In the genomic region with DNA sequence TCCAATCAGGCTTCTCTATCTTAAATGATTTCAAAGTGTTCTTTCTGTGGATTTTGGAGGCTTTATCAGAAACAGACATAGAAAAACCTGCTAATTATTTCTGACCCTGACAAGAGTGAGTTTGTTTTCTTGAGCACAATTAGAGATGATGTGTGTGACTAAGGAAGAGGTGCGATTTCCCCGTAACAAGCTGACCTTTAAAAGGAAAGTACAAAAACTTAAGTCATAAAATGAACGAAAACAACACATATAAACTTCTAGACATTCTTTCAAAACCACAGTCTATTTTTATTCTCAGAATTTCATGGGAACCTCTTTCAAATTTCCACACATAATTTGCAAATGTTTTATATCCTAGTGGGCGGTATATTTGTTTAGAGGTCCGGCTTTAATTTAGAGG, we compare ENCODE assay signal across 24 cellular contexts.
DNase-seq lines count a peak whose midpoint lies in the region; TF ChIP-seq lines count a peak whose summit lies in the region.
"Had no signal": no experiment of that assay in that cellular context is flagged by ENCODE, and none has a peak within 500 bp of the region (broad histone marks: within the 10 kb centered on the region; RNA-seq: fewer than 3 reads in every experiment).

No MANE protein-coding gene starts in this region.

- no peak overlapping the region for H2BK20ac ChIP-seq in H9 (ENCODE audit: low read depth, low read length, poor library complexity, severe bottlenecking)

- no peaks in the 10 kb centered on the region for H3K9me3 ChIP-seq in smooth muscle cell (replicated peaks; ENCODE audit: low read depth)
- no peaks in the 10 kb centered on the region for H3K9me3 ChIP-seq in H9 (ENCODE audit: control insufficient read depth, low read depth, low read length)
- H3K9me3 ChIP-seq: BLaER1, body of pancreas had no signal

- H2BK5ac ChIP-seq in H9 (ENCODE audit: insufficient read length, low read length) = no peak overlapping the region

- H4K8ac ChIP-seq in H9 (replicated peaks; ENCODE audit: insufficient read length, low read depth, low read length) = no peak overlapping the region

- no peaks in the 10 kb centered on the region for H3K79me1 ChIP-seq in H9 (ENCODE audit: insufficient read depth, low read depth, low read length, poor library complexity, severe bottlenecking)

- H3K27me3 ChIP-seq in smooth muscle cell (ENCODE audit: low read depth) = no peaks in the 10 kb centered on the region
- no peaks in the 10 kb centered on the region for H3K27me3 ChIP-seq in H9 (ENCODE audit: insufficient read depth, low read length)
- H3K27me3 ChIP-seq: BLaER1, body of pancreas had no signal

- H2AK5ac ChIP-seq in H9 (ENCODE audit: insufficient read length, low read length) = no peak overlapping the region

- no peak overlapping the region for H3K27ac Mint-ChIP-seq in H9
- no peak overlapping the region for H3K27ac Mint-ChIP-seq in nephron progenitor cell
- H3K27ac Mint-ChIP-seq: activated CD8-positive, alpha-beta memory T cell treated with anti-CD3 and anti-CD28 coated beads, Interleukin-2, amount 10 ng/mL, durations not matched to agents 7 days and 5 days; activated naive CD8-positive, alpha-beta T cell treated with anti-CD3 and anti-CD28 coated beads, Interleukin-2, amount 10 ng/mL, durations not matched to agents 7 days and 5 days; memory B cell; stimulated activated effector memory CD8-positive, alpha-beta T cell treated with anti-CD3 and anti-CD28 coated beads, Interleukin-12 subunit alpha, Interleukin-12 subunit beta, amount 100 ng/mL, for 72 hours had no signal

- no peak overlapping the region for H3K18ac ChIP-seq in H9 (ENCODE audit: insufficient read length, low read depth, low read length)

- no peak overlapping the region for H4K5ac ChIP-seq in H9 (ENCODE audit: insufficient read length, low read depth, low read length)

- H3K27me3 Mint-ChIP-seq in H9 (ENCODE audit: low read depth) (no peaks in the 10 kb centered on the region), nephron progenitor cell (ENCODE audit: low read depth, poor library complexity) (no peaks in the 10 kb centered on the region)
- H3K27me3 Mint-ChIP-seq: activated CD8-positive, alpha-beta memory T cell treated with anti-CD3 and anti-CD28 coated beads, Interleukin-2, amount 10 ng/mL, durations not matched to agents 7 days and 5 days; activated naive CD8-positive, alpha-beta T cell treated with anti-CD3 and anti-CD28 coated beads, Interleukin-2, amount 10 ng/mL, durations not matched to agents 7 days and 5 days had no signal

- H2AFZ ChIP-seq in smooth muscle cell (ENCODE audit: low read depth) (peak overlapping the region; percentile 59), H9 (ENCODE audit: low read length) (no peak overlapping the region)

- H3K23me2 ChIP-seq in H9 (ENCODE audit: insufficient read length, low read depth, low read length, poor library complexity, severe bottlenecking) = no peaks in the 10 kb centered on the region

- no peak overlapping the region for H3K56ac ChIP-seq in H9 (ENCODE audit: insufficient read length, low read depth, low read length)

- H3K4me1 ChIP-seq in smooth muscle cell (ENCODE audit: low read depth) = no peaks in the 10 kb centered on the region
- no peaks in the 10 kb centered on the region for H3K4me1 ChIP-seq in H9 (ENCODE audit: insufficient read depth, low read length)
- H3K4me1 ChIP-seq: BLaER1, body of pancreas had no signal

- DNase-seq in MV-4-11 (lab: John Stamatoyannopoulos, UW) (peak; percentile 21), astrocyte of the hippocampus (ENCODE audit: low read depth, low spot score) (peak; percentile 20), fibroblast of villous mesenchyme (ENCODE audit: low read depth) (peak; percentile 6), smooth muscle cell (lab: John Stamatoyannopoulos, UW; ENCODE audit: unreplicated experiment) (no peak), H9 (no peak), nephron progenitor cell (no peak)
- DNase-seq in stimulated activated CD4-positive, alpha-beta T cell treated with anti-CD3 and anti-CD28 coated beads, Interleukin-2, amount 100 ng/mL, for 24 hours = no peak
- DNase-seq: activated CD4-positive, alpha-beta T cell treated with anti-CD3 and anti-CD28 coated beads, Interleukin-2, amount 50 U/mL, for 4 hours; activated CD8-positive, alpha-beta memory T cell treated with anti-CD3 and anti-CD28 coated beads, Interleukin-2, amount 10 ng/mL, durations not matched to agents 7 days and 5 days; activated gamma-delta T cell treated with Interleukin-2 at 50 U/mL for 16 hours; activated naive CD8-positive, alpha-beta T cell treated with anti-CD3 and anti-CD28 coated beads, Interleukin-2, amount 10 ng/mL, durations not matched to agents 7 days and 5 days; activated T-cell treated with anti-CD3 and anti-CD28 coated beads, Interleukin-2, amount 50 U/mL, for 4 hours; body of pancreas; effector CD4-positive, alpha-beta T cell; NCI-H146; NCI-H446 treated with DMSO at 0.1 percent for 48 hours; SHP77; trophoblast cell had no signal

- H3K9ac ChIP-seq in smooth muscle cell (ENCODE audit: low read depth) (no peak overlapping the region), H9 (ENCODE audit: extremely low read depth, insufficient read length, low read length) (no peak overlapping the region)
- H3K9ac ChIP-seq: BLaER1, KMS-11 had no signal

- H4K20me1 ChIP-seq in smooth muscle cell (ENCODE audit: low read depth) = no peaks in the 10 kb centered on the region
- H4K20me1 ChIP-seq in H9 (ENCODE audit: control insufficient read depth, insufficient read depth, insufficient read length) = no peaks in the 10 kb centered on the region
- H4K20me1 ChIP-seq: BLaER1 had no signal

- H3K23ac ChIP-seq in H9 (ENCODE audit: insufficient read length, low read depth, low read length) = no peak overlapping the region

- H3K79me2 ChIP-seq in smooth muscle cell (ENCODE audit: low read depth) (no peaks in the 10 kb centered on the region), H9 (ENCODE audit: insufficient read depth, low read length) (no peaks in the 10 kb centered on the region)

- peak overlapping the region; percentile 6 for H3K4me2 ChIP-seq in smooth muscle cell
- no peak overlapping the region for H3K4me2 ChIP-seq in H9 (ENCODE audit: insufficient read depth, insufficient read length, low read length)
- H3K4me2 ChIP-seq: BLaER1, KMS-11 had no signal

- H3K27ac ChIP-seq in smooth muscle cell (ENCODE audit: low read depth) = no peak overlapping the region
- H3K27ac ChIP-seq in H9 (ENCODE audit: insufficient read length, low read depth, low read length) = no peak overlapping the region
- H3K27ac ChIP-seq: BLaER1, body of pancreas, epithelial cell of prostate, KMS-11 had no signal

- no peaks in the 10 kb centered on the region for H3K36me3 ChIP-seq in smooth muscle cell (ENCODE audit: low read depth)
- H3K36me3 ChIP-seq: BLaER1 had no signal

- TF ChIP-seq CTCF in fibroblast of villous mesenchyme (IDR thresholded peaks at IDR 0.05; ENCODE audit: insufficient read depth, low read depth, low read length) (no peak), smooth muscle cell (IDR thresholded peaks at IDR 0.05; ENCODE audit: borderline replicate concordance, insufficient read depth, poor library complexity, severe bottlenecking) (no peak), H9 (conservative IDR thresholded peaks at IDR 0.05) (no peak), nephron progenitor cell (IDR thresholded peaks at IDR 0.05) (no peak)

- no peak overlapping the region for H2BK15ac ChIP-seq in H9 (ENCODE audit: low read depth, low read length)

- H3K14ac ChIP-seq in H9 (ENCODE audit: insufficient read depth, low read length) = no peak overlapping the region

- 53% methylated on average over 5 of the region's 5 CpGs for WGBS in smooth muscle cell (ENCODE audit: low lambda C conversion rate)
- WGBS in H9 (ENCODE audit: extremely low coverage, insufficient read length, low lambda C conversion rate) = no CpG with 5 or more reads among the region's 5 CpGs

- H3K36me3 Mint-ChIP-seq in H9 (ENCODE audit: insufficient read depth in 1 of 3, low read depth in 3 of 3) (no peaks in the 10 kb centered on the region), nephron progenitor cell (ENCODE audit: low read depth) (no peaks in the 10 kb centered on the region)
- H3K36me3 Mint-ChIP-seq: activated CD8-positive, alpha-beta memory T cell treated with anti-CD3 and anti-CD28 coated beads, Interleukin-2, amount 10 ng/mL, durations not matched to agents 7 days and 5 days; activated naive CD8-positive, alpha-beta T cell treated with anti-CD3 and anti-CD28 coated beads, Interleukin-2, amount 10 ng/mL, durations not matched to agents 7 days and 5 days; memory B cell; stimulated activated effector memory CD8-positive, alpha-beta T cell treated with anti-CD3 and anti-CD28 coated beads, Interleukin-12 subunit alpha, Interleukin-12 subunit beta, amount 100 ng/mL, for 72 hours had no signal

- no peak overlapping the region for H2BK12ac ChIP-seq in H9 (ENCODE audit: insufficient read length, low read depth, low read length)

- H3K4me1 Mint-ChIP-seq in H9 (no peaks in the 10 kb centered on the region), nephron progenitor cell (no peaks in the 10 kb centered on the region)
- H3K4me1 Mint-ChIP-seq: activated CD8-positive, alpha-beta memory T cell treated with anti-CD3 and anti-CD28 coated beads, Interleukin-2, amount 10 ng/mL, durations not matched to agents 7 days and 5 days; activated naive CD8-positive, alpha-beta T cell treated with anti-CD3 and anti-CD28 coated beads, Interleukin-2, amount 10 ng/mL, durations not matched to agents 7 days and 5 days; memory B cell; stimulated activated effector memory CD8-positive, alpha-beta T cell treated with anti-CD3 and anti-CD28 coated beads, Interleukin-12 subunit alpha, Interleukin-12 subunit beta, amount 100 ng/mL, for 72 hours had no signal

- H3K4me3 ChIP-seq in fibroblast of villous mesenchyme (ENCODE audit: low read depth, low read length) (no peak overlapping the region), smooth muscle cell (no peak overlapping the region)
- H3K4me3 ChIP-seq: BLaER1, body of pancreas, GM12878 had no signal

- no peak overlapping the region for H3T11ph ChIP-seq in H9 (ENCODE audit: low read length)

- no peak overlapping the region for H2BK120ac ChIP-seq in H9 (ENCODE audit: low read depth, low read length, poor library complexity, severe bottlenecking)

- H3K4me3 Mint-ChIP-seq in H9 (no peak overlapping the region), nephron progenitor cell (no peak overlapping the region)
- H3K4me3 Mint-ChIP-seq: activated CD8-positive, alpha-beta memory T cell treated with anti-CD3 and anti-CD28 coated beads, Interleukin-2, amount 10 ng/mL, durations not matched to agents 7 days and 5 days; activated naive CD8-positive, alpha-beta T cell treated with anti-CD3 and anti-CD28 coated beads, Interleukin-2, amount 10 ng/mL, durations not matched to agents 7 days and 5 days; activated T-cell treated with anti-CD3 and anti-CD28 coated beads, Interleukin-2, amount 50 U/mL, for 4 hours; memory B cell; stimulated activated effector memory CD8-positive, alpha-beta T cell treated with anti-CD3 and anti-CD28 coated beads, Interleukin-12 subunit alpha, Interleukin-12 subunit beta, amount 100 ng/mL, for 72 hours had no signal

- H4K91ac ChIP-seq in H9 (ENCODE audit: insufficient read length, low read depth, low read length) = no peak overlapping the region

- no peaks in the 10 kb centered on the region for H3F3A ChIP-seq in smooth muscle cell (ENCODE audit: low read depth)

- H3K4ac ChIP-seq in H9 (ENCODE audit: low read depth, low read length) = no peak overlapping the region

- H3K9me3 Mint-ChIP-seq in H9 = no peaks in the 10 kb centered on the region
- H3K9me3 Mint-ChIP-seq in nephron progenitor cell = no peaks in the 10 kb centered on the region
- H3K9me3 Mint-ChIP-seq: activated naive CD8-positive, alpha-beta T cell treated with anti-CD3 and anti-CD28 coated beads, Interleukin-2, amount 10 ng/mL, durations not matched to agents 7 days and 5 days; activated T-cell treated with anti-CD3 and anti-CD28 coated beads, Interleukin-2, amount 50 U/mL, for 4 hours; memory B cell had no signal

Comparison
In these comparisons a context has a peak if more than half of its experiments do, and no peak if none do; other contexts are left out.
1. DNase-seq: peak in MV-4-11 (single experiment), astrocyte of the hippocampus (single experiment) and fibroblast of villous mesenchyme (single experiment); none in smooth muscle cell (single experiment), H9 (single experiment), nephron progenitor cell (single experiment) and stimulated activated CD4-positive, alpha-beta T cell treated with anti-CD3 and anti-CD28 coated beads, Interleukin-2, amount 100 ng/mL, for 24 hours (0 of 2).